Comparison of ENCODE assay signal across 8 cellular contexts in genomic region chr11:78045851-78046485, GRCh38. TPM values are rescaled to one million over a fixed set of nuclear protein-coding genes. Genes with fewer than 3 reads are reported as not detected.
DNase-seq lines count a peak whose midpoint lies in the region; TF ChIP-seq lines count a peak whose summit lies in the region.

No MANE protein-coding gene starts in this region.

- peak; percentile 86 for DNase-seq in AG08395 (ENCODE audit: low spot score)
- peak; percentile 80 for DNase-seq in GM19238 (ENCODE audit: insufficient read length, low spot score)
- peak; percentile 77 for DNase-seq in KBM-7
- peak; percentile 72 for DNase-seq in RPMI7951 (ENCODE audit: low read depth)
- DNase-seq in activated effector memory CD4-positive, alpha-beta T cell treated with Interleukin-2 at 50 U/mL for 16 hours = peak; percentile 70
- DNase-seq in fibroblast of the aortic adventitia (ENCODE audit: low read depth) = peak; percentile 64
- peak; percentile 85 for DNase-seq in neural crest cell (ENCODE audit: low read depth, low spot score)
- peak; percentile 89 for DNase-seq in stomach

- peaks cover 12 to 23% (median 14%) of the 10 kb centered on the region in 4 donors for H3K4me1 ChIP-seq in stomach

- intact Hi-C loops in stomach (cut with DNase I; ENCODE audit: low total_unique reads) = no loop called here

- no peak for TF ChIP-seq POLR2A in stomach (IDR thresholded peaks at IDR 0.05)

- TF ChIP-seq CTCF in fibroblast of the aortic adventitia (IDR thresholded peaks at IDR 0.05; ENCODE audit: insufficient read depth, low read length) (peak; percentile 77), neural crest cell (conservative IDR thresholded peaks at IDR 0.05) (peak; percentile 99), stomach (IDR thresholded peaks at IDR 0.05) (peak in 6 of 7 experiments; percentile 41 to 99 (median 94))

- H3K36me3 Mint-ChIP-seq in neural crest cell (ENCODE audit: low read depth) = no peaks in the 10 kb centered on the region

- in situ Hi-C loops in KBM-7 (cut with MboI; ENCODE audit: low pct_unique_long_range_greater_than_20kb, low sequenced_read_pairs) = no loop called here

- H3K4me3 ChIP-seq in fibroblast of the aortic adventitia (ENCODE audit: low read depth, low read length) (peak overlapping the region; percentile 64), stomach (peak overlapping the region; percentile 43 to 51 (median 47))

- H3K4me1 Mint-ChIP-seq in neural crest cell = peaks cover 20% of the 10 kb centered on the region

- no peaks in the 10 kb centered on the region for H3K27me3 ChIP-seq in stomach

- H3K27me3 Mint-ChIP-seq in neural crest cell (ENCODE audit: low read depth) = no peaks in the 10 kb centered on the region

- peak overlapping the region; percentile 71 to 83 (median 79) for H3K27ac ChIP-seq in stomach

- peak overlapping the region; percentile 46 for H3K27ac Mint-ChIP-seq in neural crest cell (ENCODE audit: unreplicated experiment)

- no peaks in the 10 kb centered on the region for H3K9me3 ChIP-seq in stomach

- no peak for TF ChIP-seq EP300 in stomach (IDR thresholded peaks at IDR 0.05)

- 1 to 6% (median 4%) methylated on average over 16 to 28 of the region's 28 CpGs for WGBS in stomach, 5 donors

- H3K9me3 Mint-ChIP-seq in neural crest cell = no peaks in the 10 kb centered on the region

- no peak overlapping the region for H3K4me3 Mint-ChIP-seq in neural crest cell

- no peaks in the 10 kb centered on the region for H3K36me3 ChIP-seq in stomach

RNA-seq across cellular contexts. Expression of gene THRSP, which starts 17.7 kb away (rescaled TPM):
- total RNA-seq in RPMI7951 (2014; rRNA removed; shearing (Covaris generic)) = not detected in 2 replicates
- total RNA-seq in fibroblast of the aortic adventitia (ENCODE audit: low replicate concordance) (not detected in 2 replicates), neural crest cell (not detected in 2 replicates), stomach (under 1 TPM in 1 of 5 donors, not detected in 4; 0.55 TPM)
- 1 to 10 TPM in 1 of 3 donors, under 1 TPM in 1, not detected in 1; 0.33 to 1.4 TPM for polyA plus RNA-seq in stomach

RNA-seq across cellular contexts. Expression of gene KCTD14, which starts 22.9 kb away (rescaled TPM):
- 7.1 TPM in 2 replicates for total RNA-seq in RPMI7951 (2014; rRNA removed; shearing (Covaris generic))
- total RNA-seq in fibroblast of the aortic adventitia (ENCODE audit: low replicate concordance) (0.45 TPM in 1 of 2 replicates, not detected in the other), neural crest cell (1.4 and 1.6 TPM in 2 replicates), stomach (10 to 100 TPM in 4 of 5 donors, 1 to 10 TPM in 1; 2.3 to 62.0 (median 14.7) TPM)
- polyA plus RNA-seq in stomach = 10 to 100 TPM in 2 of 3 donors, 1 to 10 TPM in 1; 8.9 to 27.2 (median 13.3) TPM

RNA-seq across cellular contexts. Expression of gene NDUFC2, which starts 33.7 kb away (rescaled TPM):
- total RNA-seq in RPMI7951 (2014; rRNA removed; shearing (Covaris generic)) = 320 and 392 TPM in 2 replicates
- total RNA-seq in fibroblast of the aortic adventitia (ENCODE audit: low replicate concordance) = 91.9 and 103 TPM in 2 replicates
- total RNA-seq in neural crest cell = 236 and 251 TPM in 2 replicates
- total RNA-seq in stomach = 100 to 1,000 TPM in 2 of 5 donors, 10 to 100 TPM in 2, not detected in 1; 53.6 to 336 (median 92.4) TPM
- polyA plus RNA-seq in stomach = 100 to 1,000 TPM; 110 to 121 (median 119) TPM

RNA-seq across cellular contexts. Expression of gene INTS4, which starts 51.5 kb away (rescaled TPM):
- 25.3 and 29.7 TPM in 2 replicates for total RNA-seq in RPMI7951 (2014; rRNA removed; shearing (Covaris generic))
- 24.1 and 52.6 TPM in 2 replicates for total RNA-seq in fibroblast of the aortic adventitia (ENCODE audit: low replicate concordance)
- total RNA-seq in neural crest cell = 49.7 and 54.4 TPM in 2 replicates
- total RNA-seq in stomach = 10 to 100 TPM; 10.7 to 92.8 (median 30.0) TPM
- 10 to 100 TPM; 12.4 to 16.9 (median 13.3) TPM for polyA plus RNA-seq in stomach

Comparison
In these comparisons a context has a peak if more than half of its experiments do, and no peak if none do; other contexts are left out.
1. Peak in every context shown above with its lines: DNase-seq, H3K4me3 ChIP-seq and H3K27ac ChIP-seq.